Comparison of ENCODE assay signal across 19 cellular contexts in genomic region chr15:80712956-80713355, GRCh38.
"Had no signal": no experiment of that assay in that cellular context is flagged by ENCODE, and none has a peak within 500 bp of the region (broad histone marks: within the 10 kb centered on the region; RNA-seq: fewer than 3 reads in every experiment).

No MANE protein-coding gene starts in this region.

- H3K4me2 ChIP-seq: KMS-11 had no signal

- DNase-seq: Kasumi-1, MM.1S, NCI-H1092 treated with DMSO at 0.1 percent for 48 hours, NCI-H1436, NCI-H187, NCI-H2029, NCI-H2081 treated with DMSO at 0.1 percent for 48 hours, NCI-H2171, NCI-H226, NCI-H446, NCI-H510A, NCI-H774, SHP77 had no signal

- H3K4me3 ChIP-seq: K562 had no signal

- H3K9me3 Mint-ChIP-seq: IgD-negative memory B cell had no signal

- H3K27ac ChIP-seq: KMS-11, RWPE1 had no signal

- H3K4me1 Mint-ChIP-seq: IgD-negative memory B cell had no signal

- H3K27ac Mint-ChIP-seq: IgD-negative memory B cell had no signal

- H3K9ac ChIP-seq: KMS-11 had no signal

- H3K36me3 Mint-ChIP-seq: IgD-negative memory B cell had no signal

- ATAC-seq: HepG2, K562, Panc1 had no signal
